In genomic region chr5:89292461-89292860, GRCh38 we compare ENCODE assay signal across 26 cellular contexts.
"Had no signal": no experiment of that assay in that cellular context is flagged by ENCODE, and none has a peak within 500 bp of the region (broad histone marks: within the 10 kb centered on the region; RNA-seq: fewer than 3 reads in every experiment).

No MANE protein-coding gene starts in this region.

- FAIRE-seq: endometrium, endothelial cell of umbilical vein had no signal

- H3K36me3 Mint-ChIP-seq: activated naive CD4-positive, alpha-beta T cell treated with anti-CD3 and anti-CD28 coated beads, Interleukin-2, amount 50 U/mL, for 24 hours; activated naive CD8-positive, alpha-beta T cell treated with anti-CD3 and anti-CD28 coated beads for 36 hours; brain had no signal

- H3K4me1 ChIP-seq: ascending aorta, breast epithelium, colonic mucosa, esophagus squamous epithelium had no signal

- H3K27ac ChIP-seq: ascending aorta, breast epithelium, cardiac muscle cell, colonic mucosa, epithelial cell of prostate, esophagus squamous epithelium had no signal

- DNase-seq: activated CD4-positive, alpha-beta memory T cell treated with anti-CD3 and anti-CD28 coated beads, Interleukin-2, amount 10 ng/mL, durations not matched to agents 7 days and 5 days; activated CD4-positive, alpha-beta T cell treated with anti-CD3 and anti-CD28 coated beads for 1 hour; activated CD4-positive, alpha-beta T cell treated with anti-CD3 and anti-CD28 coated beads for 4 hours; activated CD4-positive, alpha-beta T cell treated with anti-CD3 and anti-CD28 coated beads, Interleukin-2, amount 10 ng/mL, durations not matched to agents 7 days and 5 days; activated CD4-positive, alpha-beta T cell treated with anti-CD3 and anti-CD28 coated beads, Interleukin-2, amount 50 U/mL, for 4 hours; activated effector memory CD4-positive, alpha-beta T cell treated with Interleukin-2 at 50 U/mL for 16 hours; activated naive CD4-positive, alpha-beta T cell treated with anti-CD3 and anti-CD28 coated beads for 36 hours; activated naive CD8-positive, alpha-beta T cell treated with anti-CD3 and anti-CD28 coated beads for 36 hours; activated T-cell treated with anti-CD3 and anti-CD28 coated beads, Interleukin-2, amount 50 U/mL, for 4 hours; central memory CD4-positive, alpha-beta T cell; cerebellar nuclear complex; colonic mucosa; effector CD8-positive, alpha-beta T cell; esophagus squamous epithelium; foreskin melanocyte; head of caudate nucleus; T-helper 2 cell had no signal

- H3K36me3 ChIP-seq: ascending aorta, breast epithelium, cardiac muscle cell, colonic mucosa, esophagus squamous epithelium had no signal

- H3K4me3 ChIP-seq: ascending aorta, breast epithelium, cardiac muscle cell, colonic mucosa, esophagus squamous epithelium had no signal

- H3K27me3 ChIP-seq: ascending aorta, breast epithelium, cardiac muscle cell, colonic mucosa, esophagus squamous epithelium had no signal

- H3K9me3 ChIP-seq: ascending aorta, breast epithelium, colonic mucosa, esophagus squamous epithelium had no signal

- H3K9me3 Mint-ChIP-seq: activated CD4-positive, alpha-beta memory T cell treated with anti-CD3 and anti-CD28 coated beads, Interleukin-2, amount 10 ng/mL, durations not matched to agents 7 days and 5 days; activated CD4-positive, alpha-beta T cell treated with anti-CD3 and anti-CD28 coated beads, Interleukin-2, amount 10 ng/mL, durations not matched to agents 7 days and 5 days; activated naive CD4-positive, alpha-beta T cell treated with anti-CD3 and anti-CD28 coated beads for 36 hours; activated naive CD8-positive, alpha-beta T cell treated with anti-CD3 and anti-CD28 coated beads for 36 hours; activated T-cell treated with anti-CD3 and anti-CD28 coated beads, Interleukin-2, amount 50 U/mL, for 4 hours; brain had no signal

- H3K4me1 Mint-ChIP-seq: activated CD4-positive, alpha-beta memory T cell treated with anti-CD3 and anti-CD28 coated beads, Interleukin-2, amount 10 ng/mL, durations not matched to agents 7 days and 5 days; activated CD4-positive, alpha-beta T cell treated with anti-CD3 and anti-CD28 coated beads, Interleukin-2, amount 10 ng/mL, durations not matched to agents 7 days and 5 days; activated naive CD4-positive, alpha-beta T cell treated with anti-CD3 and anti-CD28 coated beads, Interleukin-2, amount 50 U/mL, for 24 hours; activated T-helper 17 cell treated with anti-CD3 and anti-CD28 coated beads, Interleukin-2, amount 50 U/mL, for 72 hours; brain had no signal

- H3K4me3 Mint-ChIP-seq: activated CD4-positive, alpha-beta memory T cell treated with anti-CD3 and anti-CD28 coated beads, Interleukin-2, amount 10 ng/mL, durations not matched to agents 7 days and 5 days; activated CD4-positive, alpha-beta T cell treated with anti-CD3 and anti-CD28 coated beads, Interleukin-2, amount 10 ng/mL, durations not matched to agents 7 days and 5 days; activated naive CD4-positive, alpha-beta T cell treated with anti-CD3 and anti-CD28 coated beads for 36 hours; activated naive CD4-positive, alpha-beta T cell treated with anti-CD3 and anti-CD28 coated beads, Interleukin-2, amount 50 U/mL, for 24 hours; activated naive CD8-positive, alpha-beta T cell treated with anti-CD3 and anti-CD28 coated beads for 36 hours; activated T-cell treated with anti-CD3 and anti-CD28 coated beads, Interleukin-2, amount 50 U/mL, for 4 hours; activated T-helper 17 cell treated with anti-CD3 and anti-CD28 coated beads, Interleukin-2, amount 50 U/mL, for 72 hours; brain had no signal

- H3K27ac Mint-ChIP-seq: activated CD4-positive, alpha-beta memory T cell treated with anti-CD3 and anti-CD28 coated beads, Interleukin-2, amount 10 ng/mL, durations not matched to agents 7 days and 5 days; activated CD4-positive, alpha-beta T cell treated with anti-CD3 and anti-CD28 coated beads, Interleukin-2, amount 10 ng/mL, durations not matched to agents 7 days and 5 days; activated naive CD4-positive, alpha-beta T cell treated with anti-CD3 and anti-CD28 coated beads for 36 hours; activated naive CD4-positive, alpha-beta T cell treated with anti-CD3 and anti-CD28 coated beads, Interleukin-2, amount 50 U/mL, for 24 hours; activated naive CD8-positive, alpha-beta T cell treated with anti-CD3 and anti-CD28 coated beads for 36 hours; activated T-helper 17 cell treated with anti-CD3 and anti-CD28 coated beads, Interleukin-2, amount 50 U/mL, for 72 hours; brain had no signal

- H3K27me3 Mint-ChIP-seq: activated CD4-positive, alpha-beta memory T cell treated with anti-CD3 and anti-CD28 coated beads, Interleukin-2, amount 10 ng/mL, durations not matched to agents 7 days and 5 days; activated CD4-positive, alpha-beta T cell treated with anti-CD3 and anti-CD28 coated beads, Interleukin-2, amount 10 ng/mL, durations not matched to agents 7 days and 5 days; activated naive CD4-positive, alpha-beta T cell treated with anti-CD3 and anti-CD28 coated beads, Interleukin-2, amount 50 U/mL, for 24 hours; activated T-helper 17 cell treated with anti-CD3 and anti-CD28 coated beads, Interleukin-2, amount 50 U/mL, for 72 hours; brain had no signal

- ATAC-seq: activated T-cell treated with anti-CD3 and anti-CD28 coated beads, Interleukin-2, amount 50 U/mL, for 4 hours; activated T-helper 17 cell treated with anti-CD3 and anti-CD28 coated beads, Interleukin-2, amount 50 U/mL, for 72 hours had no signal
